In the genomic region with DNA sequence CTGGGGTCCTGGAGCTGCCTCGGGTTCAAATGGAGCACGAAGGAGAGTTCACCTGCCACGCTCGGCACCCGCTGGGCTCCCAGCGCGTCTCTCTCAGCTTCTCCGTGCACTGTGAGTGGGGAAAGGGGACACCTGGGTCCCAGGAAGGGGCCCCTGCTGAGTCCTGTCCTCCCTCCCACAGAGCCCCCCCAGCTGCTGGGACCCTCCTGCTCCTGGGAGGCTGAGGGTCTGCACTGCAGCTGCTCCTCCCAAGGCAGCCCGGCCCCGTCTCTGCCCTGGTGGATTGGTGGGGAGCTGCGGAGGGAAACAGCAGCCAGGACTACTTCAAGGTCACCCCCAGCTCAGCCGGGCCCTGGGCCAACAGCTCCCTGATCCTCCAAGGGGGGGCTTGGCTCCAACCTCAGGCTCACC, we compare ENCODE assay signal across 1 cellular context.
TF ChIP-seq lines count a peak whose summit lies in the region.

No MANE protein-coding gene starts in this region.

TF ChIP-seq in GM23338, 12 proteins besides CTCF, POLR2A, EP300 and RAD21 (continued from another document):
- TF ChIP-seq, protein P1, sequence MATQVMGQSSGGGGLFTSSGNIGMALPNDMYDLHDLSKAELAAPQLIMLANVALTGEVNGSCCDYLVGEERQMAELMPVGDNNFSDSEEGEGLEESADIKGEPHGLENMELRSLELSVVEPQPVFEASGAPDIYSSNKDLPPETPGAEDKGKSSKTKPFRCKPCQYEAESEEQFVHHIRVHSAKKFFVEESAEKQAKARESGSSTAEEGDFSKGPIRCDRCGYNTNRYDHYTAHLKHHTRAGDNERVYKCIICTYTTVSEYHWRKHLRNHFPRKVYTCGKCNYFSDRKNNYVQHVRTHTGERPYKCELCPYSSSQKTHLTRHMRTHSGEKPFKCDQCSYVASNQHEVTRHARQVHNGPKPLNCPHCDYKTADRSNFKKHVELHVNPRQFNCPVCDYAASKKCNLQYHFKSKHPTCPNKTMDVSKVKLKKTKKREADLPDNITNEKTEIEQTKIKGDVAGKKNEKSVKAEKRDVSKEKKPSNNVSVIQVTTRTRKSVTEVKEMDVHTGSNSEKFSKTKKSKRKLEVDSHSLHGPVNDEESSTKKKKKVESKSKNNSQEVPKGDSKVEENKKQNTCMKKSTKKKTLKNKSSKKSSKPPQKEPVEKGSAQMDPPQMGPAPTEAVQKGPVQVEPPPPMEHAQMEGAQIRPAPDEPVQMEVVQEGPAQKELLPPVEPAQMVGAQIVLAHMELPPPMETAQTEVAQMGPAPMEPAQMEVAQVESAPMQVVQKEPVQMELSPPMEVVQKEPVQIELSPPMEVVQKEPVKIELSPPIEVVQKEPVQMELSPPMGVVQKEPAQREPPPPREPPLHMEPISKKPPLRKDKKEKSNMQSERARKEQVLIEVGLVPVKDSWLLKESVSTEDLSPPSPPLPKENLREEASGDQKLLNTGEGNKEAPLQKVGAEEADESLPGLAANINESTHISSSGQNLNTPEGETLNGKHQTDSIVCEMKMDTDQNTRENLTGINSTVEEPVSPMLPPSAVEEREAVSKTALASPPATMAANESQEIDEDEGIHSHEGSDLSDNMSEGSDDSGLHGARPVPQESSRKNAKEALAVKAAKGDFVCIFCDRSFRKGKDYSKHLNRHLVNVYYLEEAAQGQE (IDR thresholded peaks at IDR 0.05; ENCODE audit: unreplicated experiment), result no peak
- TF ChIP-seq STAT1 (IDR thresholded peaks at IDR 0.05; ENCODE audit: unreplicated experiment) (no peak), EZH2phosphoT487 (IDR thresholded peaks at IDR 0.05; ENCODE audit: unreplicated experiment) (no peak), JUNB (IDR thresholded peaks at IDR 0.05; ENCODE audit: unreplicated experiment) (no peak), CREB1 (CRISPR knock-in tag; IDR thresholded peaks at IDR 0.05; ENCODE audit: low read depth) (no peak), NANOG (IDR thresholded peaks at IDR 0.05; ENCODE audit: borderline replicate concordance) (no peak), EZH2 (IDR thresholded peaks at IDR 0.05; ENCODE audit: low read depth, unreplicated experiment) (no peak), ZNF331 (CRISPR knock-in tag; IDR thresholded peaks at IDR 0.05; ENCODE audit: low read depth) (no peak), POLR2AphosphoS5 (IDR thresholded peaks at IDR 0.05; ENCODE audit: low read depth) (no peak)
- TF ChIP-seq, protein P2, sequence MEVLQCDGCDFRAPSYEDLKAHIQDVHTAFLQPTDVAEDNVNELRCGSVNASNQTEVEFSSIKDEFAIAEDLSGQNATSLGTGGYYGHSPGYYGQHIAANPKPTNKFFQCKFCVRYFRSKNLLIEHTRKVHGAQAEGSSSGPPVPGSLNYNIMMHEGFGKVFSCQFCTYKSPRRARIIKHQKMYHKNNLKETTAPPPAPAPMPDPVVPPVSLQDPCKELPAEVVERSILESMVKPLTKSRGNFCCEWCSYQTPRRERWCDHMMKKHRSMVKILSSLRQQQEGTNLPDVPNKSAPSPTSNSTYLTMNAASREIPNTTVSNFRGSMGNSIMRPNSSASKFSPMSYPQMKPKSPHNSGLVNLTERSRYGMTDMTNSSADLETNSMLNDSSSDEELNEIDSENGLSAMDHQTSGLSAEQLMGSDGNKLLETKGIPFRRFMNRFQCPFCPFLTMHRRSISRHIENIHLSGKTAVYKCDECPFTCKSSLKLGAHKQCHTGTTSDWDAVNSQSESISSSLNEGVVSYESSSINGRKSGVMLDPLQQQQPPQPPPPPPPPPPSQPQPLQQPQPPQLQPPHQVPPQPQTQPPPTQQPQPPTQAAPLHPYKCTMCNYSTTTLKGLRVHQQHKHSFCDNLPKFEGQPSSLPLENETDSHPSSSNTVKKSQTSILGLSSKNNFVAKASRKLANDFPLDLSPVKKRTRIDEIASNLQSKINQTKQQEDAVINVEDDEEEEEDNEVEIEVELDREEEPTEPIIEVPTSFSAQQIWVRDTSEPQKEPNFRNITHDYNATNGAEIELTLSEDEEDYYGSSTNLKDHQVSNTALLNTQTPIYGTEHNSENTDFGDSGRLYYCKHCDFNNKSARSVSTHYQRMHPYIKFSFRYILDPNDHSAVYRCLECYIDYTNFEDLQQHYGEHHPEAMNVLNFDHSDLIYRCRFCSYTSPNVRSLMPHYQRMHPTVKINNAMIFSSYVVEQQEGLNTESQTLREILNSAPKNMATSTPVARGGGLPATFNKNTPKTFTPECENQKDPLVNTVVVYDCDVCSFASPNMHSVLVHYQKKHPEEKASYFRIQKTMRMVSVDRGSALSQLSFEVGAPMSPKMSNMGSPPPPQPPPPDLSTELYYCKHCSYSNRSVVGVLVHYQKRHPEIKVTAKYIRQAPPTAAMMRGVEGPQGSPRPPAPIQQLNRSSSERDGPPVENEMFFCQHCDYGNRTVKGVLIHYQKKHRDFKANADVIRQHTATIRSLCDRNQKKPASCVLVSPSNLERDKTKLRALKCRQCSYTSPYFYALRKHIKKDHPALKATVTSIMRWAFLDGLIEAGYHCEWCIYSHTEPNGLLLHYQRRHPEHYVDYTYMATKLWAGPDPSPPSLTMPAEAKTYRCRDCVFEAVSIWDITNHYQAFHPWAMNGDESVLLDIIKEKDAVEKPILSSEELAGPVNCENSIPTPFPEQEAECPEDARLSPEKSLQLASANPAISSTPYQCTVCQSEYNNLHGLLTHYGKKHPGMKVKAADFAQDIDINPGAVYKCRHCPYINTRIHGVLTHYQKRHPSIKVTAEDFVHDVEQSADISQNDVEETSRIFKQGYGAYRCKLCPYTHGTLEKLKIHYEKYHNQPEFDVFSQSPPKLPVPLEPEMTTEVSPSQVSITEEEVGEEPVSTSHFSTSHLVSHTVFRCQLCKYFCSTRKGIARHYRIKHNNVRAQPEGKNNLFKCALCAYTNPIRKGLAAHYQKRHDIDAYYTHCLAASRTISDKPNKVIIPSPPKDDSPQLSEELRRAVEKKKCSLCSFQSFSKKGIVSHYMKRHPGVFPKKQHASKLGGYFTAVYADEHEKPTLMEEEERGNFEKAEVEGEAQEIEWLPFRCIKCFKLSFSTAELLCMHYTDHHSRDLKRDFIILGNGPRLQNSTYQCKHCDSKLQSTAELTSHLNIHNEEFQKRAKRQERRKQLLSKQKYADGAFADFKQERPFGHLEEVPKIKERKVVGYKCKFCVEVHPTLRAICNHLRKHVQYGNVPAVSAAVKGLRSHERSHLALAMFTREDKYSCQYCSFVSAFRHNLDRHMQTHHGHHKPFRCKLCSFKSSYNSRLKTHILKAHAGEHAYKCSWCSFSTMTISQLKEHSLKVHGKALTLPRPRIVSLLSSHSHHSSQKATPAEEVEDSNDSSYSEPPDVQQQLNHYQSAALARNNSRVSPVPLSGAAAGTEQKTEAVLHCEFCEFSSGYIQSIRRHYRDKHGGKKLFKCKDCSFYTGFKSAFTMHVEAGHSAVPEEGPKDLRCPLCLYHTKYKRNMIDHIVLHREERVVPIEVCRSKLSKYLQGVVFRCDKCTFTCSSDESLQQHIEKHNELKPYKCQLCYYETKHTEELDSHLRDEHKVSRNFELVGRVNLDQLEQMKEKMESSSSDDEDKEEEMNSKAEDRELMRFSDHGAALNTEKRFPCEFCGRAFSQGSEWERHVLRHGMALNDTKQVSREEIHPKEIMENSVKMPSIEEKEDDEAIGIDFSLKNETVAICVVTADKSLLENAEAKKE (CRISPR knock-in tag; IDR thresholded peaks at IDR 0.05), result no peak
- TF ChIP-seq, protein P3, sequence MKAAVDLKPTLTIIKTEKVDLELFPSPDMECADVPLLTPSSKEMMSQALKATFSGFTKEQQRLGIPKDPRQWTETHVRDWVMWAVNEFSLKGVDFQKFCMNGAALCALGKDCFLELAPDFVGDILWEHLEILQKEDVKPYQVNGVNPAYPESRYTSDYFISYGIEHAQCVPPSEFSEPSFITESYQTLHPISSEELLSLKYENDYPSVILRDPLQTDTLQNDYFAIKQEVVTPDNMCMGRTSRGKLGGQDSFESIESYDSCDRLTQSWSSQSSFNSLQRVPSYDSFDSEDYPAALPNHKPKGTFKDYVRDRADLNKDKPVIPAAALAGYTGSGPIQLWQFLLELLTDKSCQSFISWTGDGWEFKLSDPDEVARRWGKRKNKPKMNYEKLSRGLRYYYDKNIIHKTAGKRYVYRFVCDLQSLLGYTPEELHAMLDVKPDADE (IDR thresholded peaks at IDR 0.05), result no peak
